ENCODE assay signal across 1 cellular context in genomic region chr10:9209105-9209798, GRCh38.
TF ChIP-seq lines count a peak whose summit lies in the region.

No MANE protein-coding gene starts in this region.

TF ChIP-seq in WTC11, 78 proteins besides CTCF, POLR2A, EP300 and RAD21 (continued from another document):
- TF ChIP-seq STAT6 (CRISPR knock-in tag; conservative IDR thresholded peaks at IDR 0.05; ENCODE audit: low read depth) (no peak), KAT7 (CRISPR knock-in tag; IDR thresholded peaks at IDR 0.05; ENCODE audit: borderline replicate concordance) (no peak), TP53 (CRISPR knock-in tag; IDR thresholded peaks at IDR 0.05) (no peak), JUN (CRISPR knock-in tag; IDR thresholded peaks at IDR 0.05) (no peak), NFYB (CRISPR knock-in tag; conservative IDR thresholded peaks at IDR 0.05; ENCODE audit: low read depth) (no peak), CREM (CRISPR knock-in tag; IDR thresholded peaks at IDR 0.05) (no peak), HMGXB4 (CRISPR knock-in tag; IDR thresholded peaks at IDR 0.05) (no peak), GRHL2 (CRISPR knock-in tag; IDR thresholded peaks at IDR 0.05; ENCODE audit: insufficient replicate concordance, severe bottlenecking) (no peak), GTF2I (CRISPR knock-in tag; conservative IDR thresholded peaks at IDR 0.05) (no peak), SP1 (CRISPR knock-in tag; conservative IDR thresholded peaks at IDR 0.05) (no peak)
